ENCODE assay signal across 1 cellular context in genomic region chr7:116218051-116218645, GRCh38.
TF ChIP-seq lines count a peak whose summit lies in the region.

No MANE protein-coding gene starts in this region.

TF ChIP-seq in K562, 482 proteins besides CTCF, POLR2A, EP300 and RAD21 (continued from another document and continues in another):
- TF ChIP-seq THAP12 (CRISPR knock-in tag; IDR thresholded peaks at IDR 0.05) (no peak), RNF2 (IDR thresholded peaks at IDR 0.05) (0 out of 2 replicates have a peak, but pooled peaks have one; percentile 60), POLR3G (IDR thresholded peaks at IDR 0.05; ENCODE audit: extremely low read depth, insufficient read length, insufficient replicate concordance) (no peak), DIDO1 (tag; IDR thresholded peaks at IDR 0.05; ENCODE audit: low read depth) (no peak), LEF1 (IDR thresholded peaks at IDR 0.05) (peak; percentile 51; the same call in 1 of the 2 replicates), HINFP (tag; conservative IDR thresholded peaks at IDR 0.05; ENCODE audit: low read depth) (no peak), ZBTB40 (IDR thresholded peaks at IDR 0.05) (no peak), ZBTB40 (CRISPR knock-in tag; IDR thresholded peaks at IDR 0.05) (no peak), ELF2 (CRISPR knock-in tag; IDR thresholded peaks at IDR 0.05) (no peak), HDAC8 (tag; IDR thresholded peaks at IDR 0.05) (no peak), PURB (CRISPR knock-in tag; IDR thresholded peaks at IDR 0.05; ENCODE audit: low read depth) (no peak), AFF4 (CRISPR knock-in tag; IDR thresholded peaks at IDR 0.05) (no peak), HMGN3 (IDR thresholded peaks at IDR 0.05; ENCODE audit: borderline replicate concordance, extremely low read depth, insufficient read length, low read depth, low read length) (peak; percentile 87), MCM5 (IDR thresholded peaks at IDR 0.05; ENCODE audit: low read depth) (no peak), TCF7 (IDR thresholded peaks at IDR 0.05; ENCODE audit: borderline replicate concordance) (peak; percentile 36; the same call in 1 of the 2 replicates), BHLHE40 (IDR thresholded peaks at IDR 0.05; ENCODE audit: low read length) (peak; percentile 49; the same call in 1 of the 2 replicates), E2F3 (CRISPR knock-in tag; IDR thresholded peaks at IDR 0.05) (no peak), ZNF316 (IDR thresholded peaks at IDR 0.05) (no peak), KLF13 (tag; IDR thresholded peaks at IDR 0.05; ENCODE audit: borderline replicate concordance, low read depth) (no peak), RBM22 (IDR thresholded peaks at IDR 0.05; ENCODE audit: low read depth, low read length, poor library complexity, severe bottlenecking) (no peak), CHD1 (IDR thresholded peaks at IDR 0.05; ENCODE audit: low read length) (no peak), CREB3 (tag; conservative IDR thresholded peaks at IDR 0.05; ENCODE audit: low read depth) (no peak), SRSF3 (IDR thresholded peaks at IDR 0.05; ENCODE audit: insufficient read depth, low read length) (no peak), CREB1 (IDR thresholded peaks at IDR 0.05) (peak; percentile 46; the same call in 1 of the 2 replicates), CREB1 (CRISPR knock-in tag; IDR thresholded peaks at IDR 0.05) (no peak), EWSR1 (IDR thresholded peaks at IDR 0.05; ENCODE audit: borderline replicate concordance, low read depth, partially characterized antibody) (no peak), ZNF121 (CRISPR knock-in tag; conservative IDR thresholded peaks at IDR 0.05) (no peak), MITF (IDR thresholded peaks at IDR 0.05) (peak; percentile 47; the same call in 1 of the 2 replicates), FOSL1 (tag; conservative IDR thresholded peaks at IDR 0.05) (peak; percentile 96), ZNF655 (CRISPR knock-in tag; IDR thresholded peaks at IDR 0.05) (no peak), NR3C1 (CRISPR knock-in tag; IDR thresholded peaks at IDR 0.05) (no peak), MYC (IDR thresholded peaks at IDR 0.05; ENCODE audit: low read depth, low read length) (peak; percentile 34; the same call in 1 of the 2 replicates), MYC (CRISPR knock-in tag; IDR thresholded peaks at IDR 0.05; ENCODE audit: borderline replicate concordance, low read depth) (no peak), NFE2 (IDR thresholded peaks at IDR 0.05; ENCODE audit: low read depth) (peak; percentile 92), PML (IDR thresholded peaks at IDR 0.05; ENCODE audit: low read length) (peak; percentile 92), DEAF1 (CRISPR knock-in tag; IDR thresholded peaks at IDR 0.05) (peak; percentile 9; the same call in 1 of the 2 replicates), MAZ (CRISPR knock-in tag; conservative IDR thresholded peaks at IDR 0.05 in 1 of 2, IDR thresholded peaks at IDR 0.05 in 1 of 2) (peak in 1 of 2 experiments; percentile 80; a peak in 3 of 4 replicates), HNRNPH1 (optimal IDR thresholded peaks at IDR 0.05; ENCODE audit: low read depth, low read length) (no peak)
